19 cellular contexts compared by ENCODE assay signal in the genomic region with DNA sequence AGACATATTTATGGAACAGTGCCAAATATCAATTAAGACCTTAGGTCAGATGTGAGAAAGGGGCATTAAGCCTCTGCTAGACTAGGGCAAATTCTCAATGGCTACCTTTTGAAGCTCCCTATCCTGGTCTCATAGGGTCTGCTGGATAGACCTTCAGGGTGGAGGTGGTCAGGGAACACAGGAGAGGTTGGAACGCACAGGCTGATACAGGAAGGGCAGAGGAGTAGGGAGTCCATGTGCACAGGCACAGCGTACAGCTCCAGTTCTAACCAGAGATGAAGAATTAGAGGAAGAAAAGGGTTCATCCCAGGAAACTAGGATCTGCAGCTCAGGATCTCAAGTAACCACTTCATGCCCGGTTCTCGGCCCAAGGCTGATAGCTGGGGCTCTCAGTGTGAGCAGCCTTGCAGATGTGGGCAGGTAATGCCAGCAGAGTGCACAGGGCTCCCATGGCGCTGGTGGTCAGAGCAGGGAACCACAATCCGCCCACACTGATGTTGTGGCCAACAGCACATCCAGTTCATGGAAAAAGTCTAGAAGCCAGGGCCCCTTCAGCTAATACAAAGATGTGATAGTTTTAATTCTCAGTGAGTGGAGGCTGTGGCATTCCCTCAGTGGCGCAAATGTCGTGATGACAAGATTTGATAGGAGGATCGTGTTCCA. TPM values are rescaled to one million over a fixed set of nuclear protein-coding genes. Genes with fewer than 3 reads are reported as not detected.
"Had no signal": no experiment of that assay in that cellular context is flagged by ENCODE, and none has a peak within 500 bp of the region (broad histone marks: within the 10 kb centered on the region; RNA-seq: fewer than 3 reads in every experiment).

No MANE protein-coding gene starts in this region.

- H3K9me3 ChIP-seq: adrenal gland, neutrophil, sigmoid colon, thyroid gland had no signal

- H3K9me3 Mint-ChIP-seq: activated T-cell treated with anti-CD3 and anti-CD28 coated beads, Interleukin-2, amount 50 U/mL, for 72 hours; dendritic cell treated with granulocyte-macrophage colony-stimulating factor and Interleukin-4, amounts not matched to agents 40 ng/mL and 50 ng/mL, for 4 days; naive thymus-derived CD8-positive, alpha-beta T cell; stimulated activated effector memory CD8-positive, alpha-beta T cell treated with anti-CD3 and anti-CD28 coated beads, Interleukin-12 subunit alpha, Interleukin-12 subunit beta, amount 100 ng/mL, for 72 hours had no signal

- ATAC-seq: stimulated activated effector memory CD8-positive, alpha-beta T cell treated with anti-CD3 and anti-CD28 coated beads, Interleukin-12 subunit alpha, Interleukin-12 subunit beta, amount 100 ng/mL, for 72 hours had no signal

- H3K36me3 Mint-ChIP-seq: naive thymus-derived CD8-positive, alpha-beta T cell; stimulated activated effector memory CD8-positive, alpha-beta T cell treated with anti-CD3 and anti-CD28 coated beads, Interleukin-12 subunit alpha, Interleukin-12 subunit beta, amount 100 ng/mL, for 72 hours had no signal

- H3K4me3 Mint-ChIP-seq: activated T-cell treated with anti-CD3 and anti-CD28 coated beads, Interleukin-2, amount 50 U/mL, for 72 hours; dendritic cell treated with granulocyte-macrophage colony-stimulating factor and Interleukin-4, amounts not matched to agents 40 ng/mL and 50 ng/mL, for 4 days; stimulated activated effector memory CD8-positive, alpha-beta T cell treated with anti-CD3 and anti-CD28 coated beads, Interleukin-12 subunit alpha, Interleukin-12 subunit beta, amount 100 ng/mL, for 72 hours had no signal

- H3K4me1 ChIP-seq: adrenal gland had no signal

- H3K4me3 ChIP-seq: adrenal gland, cardiac muscle cell, sigmoid colon, thyroid gland had no signal

- H3K27me3 ChIP-seq: thyroid gland had no signal

- H3K36me3 ChIP-seq: adrenal gland, cardiac muscle cell, neutrophil, sigmoid colon, thyroid gland had no signal

- H3K27ac Mint-ChIP-seq: activated T-cell treated with anti-CD3 and anti-CD28 coated beads, Interleukin-2, amount 50 U/mL, for 72 hours; dendritic cell treated with granulocyte-macrophage colony-stimulating factor and Interleukin-4, amounts not matched to agents 40 ng/mL and 50 ng/mL, for 4 days; stimulated activated effector memory CD8-positive, alpha-beta T cell treated with anti-CD3 and anti-CD28 coated beads, Interleukin-12 subunit alpha, Interleukin-12 subunit beta, amount 100 ng/mL, for 72 hours had no signal

- DNase-seq: activated CD4-positive, alpha-beta T cell treated with anti-CD3 and anti-CD28 coated beads for 48 hours; activated CD4-positive, CD25-positive, alpha-beta regulatory T cell; activated CD8-positive, alpha-beta memory T cell treated with anti-CD3 and anti-CD28 coated beads for 24 hours; activated CD8-positive, alpha-beta memory T cell treated with anti-CD3 and anti-CD28 coated beads, Interleukin-2, amount 50 U/mL, for 48 hours; activated effector memory CD4-positive, alpha-beta T cell treated with anti-CD3 and anti-CD28 coated beads, Interleukin-2, amount 50 U/mL, for 16 hours; activated naive CD4-positive, alpha-beta T cell treated with anti-CD3 and anti-CD28 coated beads, Interleukin-2, amount 50 U/mL, for 16 hours; activated T-cell treated with anti-CD3 and anti-CD28 coated beads, Interleukin-2, amount 50 U/mL, for 72 hours; adrenal gland; effector CD8-positive, alpha-beta T cell; sigmoid colon; stimulated activated CD4-positive, alpha-beta T cell treated with anti-CD3 and anti-CD28 coated beads, Interleukin-4, amount 100 ng/mL, for 24 hours; SW 1271; thyroid gland had no signal

- H3K27ac ChIP-seq: adrenal gland, cardiac muscle cell, neutrophil, sigmoid colon, thyroid gland had no signal

RNA-seq across cellular contexts. Expression of gene EVA1A, which starts 3.4 kb away (rescaled TPM):
- total RNA-seq: naive thymus-derived CD8-positive, alpha-beta T cell; T-helper 2 cell treated with Interferon-gamma antibody and Interleukin-4, amounts not matched to agents 100 ng/mL and 5 ng/mL, for 36 hours had no signal
